Comparison of ENCODE assay signal across 32 cellular contexts in genomic region chr19:45342911-45343310, GRCh38. TPM values are rescaled to one million over a fixed set of nuclear protein-coding genes. Genes with fewer than 3 reads are reported as not detected.
"Had no signal": no experiment of that assay in that cellular context is flagged by ENCODE, and none has a peak within 500 bp of the region (broad histone marks: within the 10 kb centered on the region; RNA-seq: fewer than 3 reads in every experiment).

No MANE protein-coding gene starts in this region.

- H3K27me3 ChIP-seq: right lobe of liver had no signal

- H3K4me3 Mint-ChIP-seq: naive thymus-derived CD4-positive, alpha-beta T cell; natural killer cell treated with Interleukin-12 subunit alpha and Interleukin-12 subunit beta and Interleukin-15 and Interleukin-18, amount 100 ng/mL, for 72 hours; stimulated activated memory B cell treated with anti-CD40 and anti-IgM and Interleukin-4, amounts not matched to agents 10 μg/mL and 1 μg/mL and 100 μg/mL, for 72 hours; stimulated activated naive CD8-positive, alpha-beta T cell treated with anti-CD3 and anti-CD28 coated beads, Interleukin-15, amount 100 ng/mL, for 72 hours had no signal

- H3K4me2 ChIP-seq: hepatocyte, smooth muscle cell had no signal

- H3K4me1 ChIP-seq: parathyroid adenoma had no signal

- ATAC-seq: mucosa of descending colon; naive thymus-derived CD4-positive, alpha-beta T cell; natural killer cell treated with Interleukin-12 subunit alpha and Interleukin-12 subunit beta and Interleukin-15 and Interleukin-18, amount 100 ng/mL, for 72 hours; right lobe of liver; stimulated activated memory B cell treated with anti-CD40 and anti-IgM and Interleukin-4, amounts not matched to agents 10 μg/mL and 1 μg/mL and 100 μg/mL, for 72 hours; stimulated activated naive CD8-positive, alpha-beta T cell treated with anti-CD3 and anti-CD28 coated beads, Interleukin-15, amount 100 ng/mL, for 72 hours had no signal

- H3K9me3 Mint-ChIP-seq: naive thymus-derived CD4-positive, alpha-beta T cell; natural killer cell treated with Interleukin-12 subunit alpha and Interleukin-12 subunit beta and Interleukin-15 and Interleukin-18, amount 100 ng/mL, for 72 hours; stimulated activated memory B cell treated with anti-CD40 and anti-IgM and Interleukin-4, amounts not matched to agents 10 μg/mL and 1 μg/mL and 100 μg/mL, for 72 hours; stimulated activated naive CD8-positive, alpha-beta T cell treated with anti-CD3 and anti-CD28 coated beads, Interleukin-15, amount 100 ng/mL, for 72 hours; type B pancreatic cell had no signal

- H3K9me3 ChIP-seq: left ventricle myocardium inferior, mucosa of descending colon, right atrium auricular region, right lobe of liver, tibial nerve, uterus had no signal

- H3K27ac ChIP-seq: hepatocyte, left ventricle myocardium inferior, parathyroid adenoma, right atrium auricular region, right lobe of liver, tibial nerve, uterus had no signal

- DNase-seq: islet precursor cell; left ventricle myocardium inferior; midbrain; mucosa of descending colon; naive thymus-derived CD4-positive, alpha-beta T cell; nucleus accumbens; right lobe of liver; stimulated activated CD4-positive, alpha-beta T cell treated with anti-CD3 and anti-CD28 coated beads, Interleukin-1b, Interleukin-23, amount 100 ng/mL, for 48 hours; stimulated activated CD4-positive, alpha-beta T cell treated with anti-CD3 and anti-CD28 coated beads, Interleukin-2, amount 100 ng/mL, for 48 hours; stimulated activated CD4-positive, alpha-beta T cell treated with anti-CD3 and anti-CD28 coated beads, Interleukin-4, amount 100 ng/mL, for 4 hours; stimulated activated CD8-positive, alpha-beta memory T cell treated with anti-CD3 and anti-CD28 coated beads, Interleukin-4, amount 100 ng/mL, for 48 hours; stimulated activated naive CD4-positive, alpha-beta T cell treated with Interleukin-2 at 50 U/mL for 16 hours; stimulated activated naive CD8-positive, alpha-beta T cell treated with anti-CD3 and anti-CD28 coated beads, Interleukin-15, amount 100 ng/mL, for 72 hours; substantia nigra; uterus had no signal

- H3K27ac Mint-ChIP-seq: naive thymus-derived CD4-positive, alpha-beta T cell; natural killer cell treated with Interleukin-12 subunit alpha and Interleukin-12 subunit beta and Interleukin-15 and Interleukin-18, amount 100 ng/mL, for 72 hours; progenitor cell of endocrine pancreas; stimulated activated memory B cell treated with anti-CD40 and anti-IgM and Interleukin-4, amounts not matched to agents 10 μg/mL and 1 μg/mL and 100 μg/mL, for 72 hours; stimulated activated naive CD8-positive, alpha-beta T cell treated with anti-CD3 and anti-CD28 coated beads, Interleukin-15, amount 100 ng/mL, for 72 hours; type B pancreatic cell had no signal

- H3K4me3 ChIP-seq: hepatocyte, left ventricle myocardium inferior, lung, mucosa of descending colon, right atrium auricular region, right lobe of liver, smooth muscle cell, tibial nerve, uterus had no signal

- H3K36me3 Mint-ChIP-seq: naive thymus-derived CD4-positive, alpha-beta T cell; natural killer cell treated with Interleukin-12 subunit alpha and Interleukin-12 subunit beta and Interleukin-15 and Interleukin-18, amount 100 ng/mL, for 72 hours; stimulated activated memory B cell treated with anti-CD40 and anti-IgM and Interleukin-4, amounts not matched to agents 10 μg/mL and 1 μg/mL and 100 μg/mL, for 72 hours; type B pancreatic cell had no signal

- H2AFZ ChIP-seq: hepatocyte, parathyroid adenoma had no signal

- H3K79me2 ChIP-seq: hepatocyte, parathyroid adenoma had no signal

- H3K36me3 ChIP-seq: left ventricle myocardium inferior, right atrium auricular region, right lobe of liver, tibial nerve, uterus had no signal

RNA-seq across cellular contexts. Expression of gene KLC3, which starts 2.4 kb away (rescaled TPM):
- total RNA-seq: left ventricle myocardium inferior; mesenteric fat pad; mucosa of descending colon; myocyte; naive thymus-derived CD4-positive, alpha-beta T cell; natural killer cell treated with Interleukin-12 subunit alpha and Interleukin-12 subunit beta and Interleukin-15 and Interleukin-18, amount 100 ng/mL, for 72 hours; osteocyte; tibial nerve had no signal

RNA-seq across cellular contexts. Expression of gene CKM, which starts 20.2 kb away (rescaled TPM):
- total RNA-seq: kidney epithelial cell; mesenteric fat pad; naive thymus-derived CD4-positive, alpha-beta T cell; osteocyte; progenitor cell of endocrine pancreas; pulmonary artery endothelial cell; renal cortical epithelial cell; smooth muscle cell; temporal lobe had no signal
